ENCODE assay signal across 31 cellular contexts in genomic region chr5:2860101-2860500, GRCh38.
"Had no signal": no experiment of that assay in that cellular context is flagged by ENCODE, and none has a peak within 500 bp of the region (broad histone marks: within the 10 kb centered on the region; RNA-seq: fewer than 3 reads in every experiment).

No MANE protein-coding gene starts in this region.

- ATAC-seq: activated CD8-positive, alpha-beta T cell treated with anti-CD3 and anti-CD28 coated beads for 36 hours; activated naive CD4-positive, alpha-beta T cell treated with anti-CD3 and anti-CD28 coated beads, Interleukin-2, amount 50 U/mL, for 72 hours; activated T-cell treated with anti-CD3 and anti-CD28 coated beads, Interleukin-2, amount 50 U/mL, for 4 hours; activated T-cell treated with anti-CD3 and anti-CD28 coated beads, Interleukin-2, amount 50 U/mL, for 72 hours; activated T-helper 17 cell treated with anti-CD3 and anti-CD28 coated beads, Interleukin-2, amount 50 U/mL, for 72 hours; body of pancreas had no signal

- H3K9me3 ChIP-seq: adrenal gland, body of pancreas, breast epithelium had no signal

- H3K27ac ChIP-seq: adrenal gland, body of pancreas, brain microvascular endothelial cell, breast epithelium, VCaP had no signal

- DNase-seq: activated B cell treated with CpG ODN at 0.5 μM for 24 hours; activated CD4-positive, alpha-beta memory T cell treated with anti-CD3 and anti-CD28 coated beads for 36 hours; activated CD4-positive, alpha-beta T cell treated with anti-CD3 and anti-CD28 coated beads for 4 hours; activated CD4-positive, alpha-beta T cell treated with anti-CD3 and anti-CD28 coated beads, Interleukin-2, amount 10 ng/mL, durations not matched to agents 24 days and 14 days; activated CD4-positive, alpha-beta T cell treated with anti-CD3 and anti-CD28 coated beads, Interleukin-2, amount 50 U/mL, for 1 hour; activated CD4-positive, alpha-beta T cell treated with anti-CD3 and anti-CD28 coated beads, Interleukin-2, amount 50 U/mL, for 4 hours; activated CD4-positive, CD25-positive, alpha-beta regulatory T cell treated with anti-CD3 and anti-CD28 coated beads, Interleukin-2, amount 50 U/mL, for 72 hours; activated CD8-positive, alpha-beta memory T cell treated with anti-CD3 and anti-CD28 coated beads, Interleukin-2, amount 50 U/mL, for 4 hours; activated CD8-positive, alpha-beta T cell treated with anti-CD3 and anti-CD28 coated beads for 36 hours; activated effector memory CD4-positive, alpha-beta T cell treated with anti-CD3 and anti-CD28 coated beads, Interleukin-2, amount 50 U/mL, for 16 hours; activated gamma-delta T cell treated with Interleukin-2 at 50 U/mL for 16 hours; activated naive CD4-positive, alpha-beta T cell; activated naive CD4-positive, alpha-beta T cell treated with anti-CD3 and anti-CD28 coated beads for 36 hours; activated naive CD4-positive, alpha-beta T cell treated with anti-CD3 and anti-CD28 coated beads, Interleukin-2, amount 50 U/mL, for 16 hours; activated naive CD8-positive, alpha-beta T cell treated with anti-CD3 and anti-CD28 coated beads for 36 hours; activated T-cell treated with anti-CD3 and anti-CD28 coated beads for 4 hours; activated T-cell treated with anti-CD3 and anti-CD28 coated beads, Interleukin-2, amount 50 U/mL, for 1 hour; activated T-cell treated with anti-CD3 and anti-CD28 coated beads, Interleukin-2, amount 50 U/mL, for 4 hours; activated T-cell treated with anti-CD3 and anti-CD28 coated beads, Interleukin-2, amount 50 U/mL, for 72 hours; adrenal gland; amniotic stem cell; aorta; body of pancreas; brain microvascular endothelial cell; central memory CD4-positive, alpha-beta T cell; T-helper 2 cell; T-helper 9 cell had no signal

- H3K27me3 ChIP-seq: adrenal gland, body of pancreas, brain microvascular endothelial cell, breast epithelium had no signal

- H3K4me1 ChIP-seq: adrenal gland, body of pancreas, breast epithelium had no signal

- H3K36me3 ChIP-seq: adrenal gland, brain microvascular endothelial cell, breast epithelium had no signal

- H3K4me3 ChIP-seq: adrenal gland, body of pancreas, breast epithelium had no signal
